In the genomic region with DNA sequence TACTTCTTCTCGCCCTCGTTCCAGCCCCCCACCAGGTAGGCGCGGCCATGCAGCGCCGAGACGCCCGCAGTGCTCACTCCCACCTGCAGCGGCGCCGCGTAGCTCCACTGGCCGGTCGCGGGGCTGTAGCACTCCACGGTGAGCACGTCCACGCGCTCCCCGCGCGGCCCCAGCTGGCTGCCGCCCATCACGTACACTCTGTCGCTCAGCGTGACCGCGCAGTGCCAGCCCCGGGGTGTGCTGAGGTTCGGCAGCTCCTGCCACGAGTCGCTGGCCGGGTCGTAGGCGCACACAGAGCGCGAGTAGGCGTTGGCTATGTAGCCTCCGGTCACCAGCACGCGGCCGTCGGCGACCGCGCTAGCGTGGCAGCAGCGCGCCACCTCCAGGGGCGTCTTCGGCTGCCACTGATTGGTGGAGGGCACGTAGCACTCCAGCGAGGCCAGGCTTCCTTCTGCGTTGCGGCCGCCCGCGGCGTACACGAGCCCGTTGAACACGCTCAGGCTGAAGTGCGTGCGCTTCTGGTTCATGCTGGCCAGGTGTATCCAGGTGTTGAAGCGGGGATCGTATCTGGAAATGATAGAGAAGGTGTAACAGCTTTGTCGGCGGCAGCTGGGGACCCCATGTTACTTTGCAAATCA, we compare ENCODE assay signal across 1 cellular context.
TF ChIP-seq lines count a peak whose summit lies in the region.

No MANE protein-coding gene starts in this region.

TF ChIP-seq in HEK293, 187 proteins besides CTCF, POLR2A, EP300 and RAD21 (continued from another document and continues in another):
- TF ChIP-seq, protein P1, sequence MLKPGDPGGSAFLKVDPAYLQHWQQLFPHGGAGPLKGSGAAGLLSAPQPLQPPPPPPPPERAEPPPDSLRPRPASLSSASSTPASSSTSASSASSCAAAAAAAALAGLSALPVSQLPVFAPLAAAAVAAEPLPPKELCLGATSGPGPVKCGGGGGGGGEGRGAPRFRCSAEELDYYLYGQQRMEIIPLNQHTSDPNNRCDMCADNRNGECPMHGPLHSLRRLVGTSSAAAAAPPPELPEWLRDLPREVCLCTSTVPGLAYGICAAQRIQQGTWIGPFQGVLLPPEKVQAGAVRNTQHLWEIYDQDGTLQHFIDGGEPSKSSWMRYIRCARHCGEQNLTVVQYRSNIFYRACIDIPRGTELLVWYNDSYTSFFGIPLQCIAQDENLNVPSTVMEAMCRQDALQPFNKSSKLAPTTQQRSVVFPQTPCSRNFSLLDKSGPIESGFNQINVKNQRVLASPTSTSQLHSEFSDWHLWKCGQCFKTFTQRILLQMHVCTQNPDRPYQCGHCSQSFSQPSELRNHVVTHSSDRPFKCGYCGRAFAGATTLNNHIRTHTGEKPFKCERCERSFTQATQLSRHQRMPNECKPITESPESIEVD (tag by site-specific recombination; IDR thresholded peaks at IDR 0.05) = no peak
- TF ChIP-seq, protein P2, sequence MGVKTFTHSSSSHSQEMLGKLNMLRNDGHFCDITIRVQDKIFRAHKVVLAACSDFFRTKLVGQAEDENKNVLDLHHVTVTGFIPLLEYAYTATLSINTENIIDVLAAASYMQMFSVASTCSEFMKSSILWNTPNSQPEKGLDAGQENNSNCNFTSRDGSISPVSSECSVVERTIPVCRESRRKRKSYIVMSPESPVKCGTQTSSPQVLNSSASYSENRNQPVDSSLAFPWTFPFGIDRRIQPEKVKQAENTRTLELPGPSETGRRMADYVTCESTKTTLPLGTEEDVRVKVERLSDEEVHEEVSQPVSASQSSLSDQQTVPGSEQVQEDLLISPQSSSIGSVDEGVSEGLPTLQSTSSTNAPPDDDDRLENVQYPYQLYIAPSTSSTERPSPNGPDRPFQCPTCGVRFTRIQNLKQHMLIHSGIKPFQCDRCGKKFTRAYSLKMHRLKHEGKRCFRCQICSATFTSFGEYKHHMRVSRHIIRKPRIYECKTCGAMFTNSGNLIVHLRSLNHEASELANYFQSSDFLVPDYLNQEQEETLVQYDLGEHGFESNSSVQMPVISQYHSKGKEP (tag by site-specific recombination; IDR thresholded peaks at IDR 0.05) = no peak
- TF ChIP-seq ZNF76 (tag by site-specific recombination; IDR thresholded peaks at IDR 0.05; ENCODE audit: borderline replicate concordance, low read depth) (0 out of 2 replicates have a peak, but pooled peaks have one; percentile 44), ZNF155 (tag by site-specific recombination; IDR thresholded peaks at IDR 0.05) (no peak), ZNF830 (tag by site-specific recombination; IDR thresholded peaks at IDR 0.05; ENCODE audit: low read depth) (no peak), ZNF658 (tag by site-specific recombination; IDR thresholded peaks at IDR 0.05) (no peak), KLF8 (tag by site-specific recombination; IDR thresholded peaks at IDR 0.05) (peak; percentile 64; the same call in 1 of the 2 replicates), MZF1 (tag by site-specific recombination; IDR thresholded peaks at IDR 0.05; ENCODE audit: borderline replicate concordance) (no peak), ZNF157 (tag by site-specific recombination; IDR thresholded peaks at IDR 0.05) (no peak), ZNF37A (tag by site-specific recombination; IDR thresholded peaks at IDR 0.05) (no peak), KLF16 (tag by site-specific recombination; IDR thresholded peaks at IDR 0.05) (peak; percentile 95), ZBTB7A (tag by site-specific recombination; IDR thresholded peaks at IDR 0.05; ENCODE audit: low read depth) (0 out of 2 replicates have a peak, but pooled peaks have one; percentile 49), ZNF747 (tag by site-specific recombination; IDR thresholded peaks at IDR 0.05) (no peak), ZNF16 (tag by site-specific recombination; IDR thresholded peaks at IDR 0.05; ENCODE audit: low read depth) (no peak), ZNF548 (tag by site-specific recombination; IDR thresholded peaks at IDR 0.05) (no peak), ZNF175 (tag by site-specific recombination; IDR thresholded peaks at IDR 0.05) (no peak), ZNF624 (tag by site-specific recombination; IDR thresholded peaks at IDR 0.05) (no peak), BCL11B (tag by site-specific recombination; IDR thresholded peaks at IDR 0.05; ENCODE audit: low read depth) (no peak), ZNF138 (tag by site-specific recombination; IDR thresholded peaks at IDR 0.05; ENCODE audit: borderline replicate concordance) (no peak), ZNF311 (tag by site-specific recombination; IDR thresholded peaks at IDR 0.05; ENCODE audit: borderline replicate concordance) (no peak), ZNF670 (tag by site-specific recombination; IDR thresholded peaks at IDR 0.05; ENCODE audit: low read depth) (no peak), ZNF391 (tag by site-specific recombination; IDR thresholded peaks at IDR 0.05; ENCODE audit: borderline replicate concordance, low read depth) (peak; percentile 79; the same call in 1 of the 2 replicates), YY1 (tag by site-specific recombination; IDR thresholded peaks at IDR 0.05) (peak; percentile 55; the same call in 1 of the 2 replicates), ZNF610 (tag by site-specific recombination; IDR thresholded peaks at IDR 0.05; ENCODE audit: borderline replicate concordance) (peak; percentile 35; the same call in 1 of the 2 replicates), ZNF146 (tag by site-specific recombination; IDR thresholded peaks at IDR 0.05) (no peak), ZFHX2 (tag by site-specific recombination; conservative IDR thresholded peaks at IDR 0.05) (peak; percentile 98), ZNF660 (tag by site-specific recombination; IDR thresholded peaks at IDR 0.05) (peak; percentile 36; the same call in 1 of the 2 replicates), OVOL3 (tag by site-specific recombination; IDR thresholded peaks at IDR 0.05) (0 out of 2 replicates have a peak, but pooled peaks have one; percentile 13), ZFP37 (tag by site-specific recombination; IDR thresholded peaks at IDR 0.05) (peak; percentile 74; the same call in 1 of the 2 replicates), ZEB2 (tag by site-specific recombination; IDR thresholded peaks at IDR 0.05) (peak; percentile 84), ZNF473 (tag by site-specific recombination; IDR thresholded peaks at IDR 0.05) (no peak), KLF7 (tag by site-specific recombination; IDR thresholded peaks at IDR 0.05; ENCODE audit: borderline replicate concordance) (peak; percentile 80), ZNF223 (tag by site-specific recombination; IDR thresholded peaks at IDR 0.05) (no peak), SP7 (tag by site-specific recombination; IDR thresholded peaks at IDR 0.05) (peak; percentile 64; the same call in 1 of the 2 replicates)
- TF ChIP-seq, protein P3, sequence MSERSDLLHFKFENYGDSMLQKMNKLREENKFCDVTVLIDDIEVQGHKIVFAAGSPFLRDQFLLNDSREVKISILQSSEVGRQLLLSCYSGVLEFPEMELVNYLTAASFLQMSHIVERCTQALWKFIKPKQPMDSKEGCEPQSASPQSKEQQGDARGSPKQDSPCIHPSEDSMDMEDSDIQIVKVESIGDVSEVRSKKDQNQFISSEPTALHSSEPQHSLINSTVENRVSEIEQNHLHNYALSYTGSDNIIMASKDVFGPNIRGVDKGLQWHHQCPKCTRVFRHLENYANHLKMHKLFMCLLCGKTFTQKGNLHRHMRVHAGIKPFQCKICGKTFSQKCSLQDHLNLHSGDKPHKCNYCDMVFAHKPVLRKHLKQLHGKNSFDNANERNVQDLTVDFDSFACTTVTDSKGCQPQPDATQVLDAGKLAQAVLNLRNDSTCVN (tag by site-specific recombination; optimal IDR thresholded peaks at IDR 0.05) = peak; percentile 100
- TF ChIP-seq, protein P4, sequence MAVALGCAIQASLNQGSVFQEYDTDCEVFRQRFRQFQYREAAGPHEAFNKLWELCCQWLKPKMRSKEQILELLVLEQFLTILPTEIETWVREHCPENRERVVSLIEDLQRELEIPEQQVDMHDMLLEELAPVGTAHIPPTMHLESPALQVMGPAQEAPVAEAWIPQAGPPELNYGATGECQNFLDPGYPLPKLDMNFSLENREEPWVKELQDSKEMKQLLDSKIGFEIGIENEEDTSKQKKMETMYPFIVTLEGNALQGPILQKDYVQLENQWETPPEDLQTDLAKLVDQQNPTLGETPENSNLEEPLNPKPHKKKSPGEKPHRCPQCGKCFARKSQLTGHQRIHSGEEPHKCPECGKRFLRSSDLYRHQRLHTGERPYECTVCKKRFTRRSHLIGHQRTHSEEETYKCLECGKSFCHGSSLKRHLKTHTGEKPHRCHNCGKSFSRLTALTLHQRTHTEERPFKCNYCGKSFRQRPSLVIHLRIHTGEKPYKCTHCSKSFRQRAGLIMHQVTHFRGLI (tag by site-specific recombination; IDR thresholded peaks at IDR 0.05) = 0 out of 2 replicates have a peak, but pooled peaks have one; percentile 13
- TF ChIP-seq, protein P5, sequence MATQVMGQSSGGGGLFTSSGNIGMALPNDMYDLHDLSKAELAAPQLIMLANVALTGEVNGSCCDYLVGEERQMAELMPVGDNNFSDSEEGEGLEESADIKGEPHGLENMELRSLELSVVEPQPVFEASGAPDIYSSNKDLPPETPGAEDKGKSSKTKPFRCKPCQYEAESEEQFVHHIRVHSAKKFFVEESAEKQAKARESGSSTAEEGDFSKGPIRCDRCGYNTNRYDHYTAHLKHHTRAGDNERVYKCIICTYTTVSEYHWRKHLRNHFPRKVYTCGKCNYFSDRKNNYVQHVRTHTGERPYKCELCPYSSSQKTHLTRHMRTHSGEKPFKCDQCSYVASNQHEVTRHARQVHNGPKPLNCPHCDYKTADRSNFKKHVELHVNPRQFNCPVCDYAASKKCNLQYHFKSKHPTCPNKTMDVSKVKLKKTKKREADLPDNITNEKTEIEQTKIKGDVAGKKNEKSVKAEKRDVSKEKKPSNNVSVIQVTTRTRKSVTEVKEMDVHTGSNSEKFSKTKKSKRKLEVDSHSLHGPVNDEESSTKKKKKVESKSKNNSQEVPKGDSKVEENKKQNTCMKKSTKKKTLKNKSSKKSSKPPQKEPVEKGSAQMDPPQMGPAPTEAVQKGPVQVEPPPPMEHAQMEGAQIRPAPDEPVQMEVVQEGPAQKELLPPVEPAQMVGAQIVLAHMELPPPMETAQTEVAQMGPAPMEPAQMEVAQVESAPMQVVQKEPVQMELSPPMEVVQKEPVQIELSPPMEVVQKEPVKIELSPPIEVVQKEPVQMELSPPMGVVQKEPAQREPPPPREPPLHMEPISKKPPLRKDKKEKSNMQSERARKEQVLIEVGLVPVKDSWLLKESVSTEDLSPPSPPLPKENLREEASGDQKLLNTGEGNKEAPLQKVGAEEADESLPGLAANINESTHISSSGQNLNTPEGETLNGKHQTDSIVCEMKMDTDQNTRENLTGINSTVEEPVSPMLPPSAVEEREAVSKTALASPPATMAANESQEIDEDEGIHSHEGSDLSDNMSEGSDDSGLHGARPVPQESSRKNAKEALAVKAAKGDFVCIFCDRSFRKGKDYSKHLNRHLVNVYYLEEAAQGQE (tag by site-specific recombination; IDR thresholded peaks at IDR 0.05) = peak; percentile 16; the same call in 1 of the 2 replicates
- TF ChIP-seq, protein P6, sequence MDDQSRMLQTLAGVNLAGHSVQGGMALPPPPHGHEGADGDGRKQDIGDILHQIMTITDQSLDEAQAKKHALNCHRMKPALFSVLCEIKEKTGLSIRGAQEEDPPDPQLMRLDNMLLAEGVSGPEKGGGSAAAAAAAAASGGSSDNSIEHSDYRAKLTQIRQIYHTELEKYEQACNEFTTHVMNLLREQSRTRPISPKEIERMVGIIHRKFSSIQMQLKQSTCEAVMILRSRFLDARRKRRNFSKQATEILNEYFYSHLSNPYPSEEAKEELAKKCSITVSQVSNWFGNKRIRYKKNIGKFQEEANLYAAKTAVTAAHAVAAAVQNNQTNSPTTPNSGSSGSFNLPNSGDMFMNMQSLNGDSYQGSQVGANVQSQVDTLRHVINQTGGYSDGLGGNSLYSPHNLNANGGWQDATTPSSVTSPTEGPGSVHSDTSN (CRISPR knock-in tag; IDR thresholded peaks at IDR 0.05) = peak; percentile 95
- TF ChIP-seq, protein P7, sequence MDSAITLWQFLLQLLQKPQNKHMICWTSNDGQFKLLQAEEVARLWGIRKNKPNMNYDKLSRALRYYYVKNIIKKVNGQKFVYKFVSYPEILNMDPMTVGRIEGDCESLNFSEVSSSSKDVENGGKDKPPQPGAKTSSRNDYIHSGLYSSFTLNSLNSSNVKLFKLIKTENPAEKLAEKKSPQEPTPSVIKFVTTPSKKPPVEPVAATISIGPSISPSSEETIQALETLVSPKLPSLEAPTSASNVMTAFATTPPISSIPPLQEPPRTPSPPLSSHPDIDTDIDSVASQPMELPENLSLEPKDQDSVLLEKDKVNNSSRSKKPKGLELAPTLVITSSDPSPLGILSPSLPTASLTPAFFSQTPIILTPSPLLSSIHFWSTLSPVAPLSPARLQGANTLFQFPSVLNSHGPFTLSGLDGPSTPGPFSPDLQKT (IDR thresholded peaks at IDR 0.05; ENCODE audit: borderline replicate concordance, low read depth, low read length) = no peak
- TF ChIP-seq, protein P8, sequence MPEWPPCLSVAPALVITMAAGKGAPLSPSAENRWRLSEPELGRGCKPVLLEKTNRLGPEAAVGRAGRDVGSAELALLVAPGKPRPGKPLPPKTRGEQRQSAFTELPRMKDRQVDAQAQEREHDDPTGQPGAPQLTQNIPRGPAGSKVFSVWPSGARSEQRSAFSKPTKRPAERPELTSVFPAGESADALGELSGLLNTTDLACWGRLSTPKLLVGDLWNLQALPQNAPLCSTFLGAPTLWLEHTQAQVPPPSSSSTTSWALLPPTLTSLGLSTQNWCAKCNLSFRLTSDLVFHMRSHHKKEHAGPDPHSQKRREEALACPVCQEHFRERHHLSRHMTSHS (tag by site-specific recombination; IDR thresholded peaks at IDR 0.05) = no peak
- TF ChIP-seq, protein P9, sequence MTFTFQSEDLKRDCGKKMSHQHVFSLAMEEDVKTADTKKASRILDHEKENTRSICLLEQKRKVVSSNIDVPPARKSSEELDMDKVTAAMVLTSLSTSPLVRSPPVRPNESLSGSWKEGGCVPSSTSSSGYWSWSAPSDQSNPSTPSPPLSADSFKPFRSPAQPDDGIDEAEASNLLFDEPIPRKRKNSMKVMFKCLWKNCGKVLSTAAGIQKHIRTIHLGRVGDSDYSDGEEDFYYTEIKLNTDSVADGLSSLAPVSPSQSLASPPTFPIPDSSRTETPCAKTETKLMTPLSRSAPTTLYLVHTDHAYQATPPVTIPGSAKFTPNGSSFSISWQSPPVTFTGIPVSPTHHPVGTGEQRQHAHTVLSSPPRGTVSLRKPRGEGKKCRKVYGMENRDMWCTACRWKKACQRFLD (tag by site-specific recombination; IDR thresholded peaks at IDR 0.05) = no peak
- TF ChIP-seq, protein P10, sequence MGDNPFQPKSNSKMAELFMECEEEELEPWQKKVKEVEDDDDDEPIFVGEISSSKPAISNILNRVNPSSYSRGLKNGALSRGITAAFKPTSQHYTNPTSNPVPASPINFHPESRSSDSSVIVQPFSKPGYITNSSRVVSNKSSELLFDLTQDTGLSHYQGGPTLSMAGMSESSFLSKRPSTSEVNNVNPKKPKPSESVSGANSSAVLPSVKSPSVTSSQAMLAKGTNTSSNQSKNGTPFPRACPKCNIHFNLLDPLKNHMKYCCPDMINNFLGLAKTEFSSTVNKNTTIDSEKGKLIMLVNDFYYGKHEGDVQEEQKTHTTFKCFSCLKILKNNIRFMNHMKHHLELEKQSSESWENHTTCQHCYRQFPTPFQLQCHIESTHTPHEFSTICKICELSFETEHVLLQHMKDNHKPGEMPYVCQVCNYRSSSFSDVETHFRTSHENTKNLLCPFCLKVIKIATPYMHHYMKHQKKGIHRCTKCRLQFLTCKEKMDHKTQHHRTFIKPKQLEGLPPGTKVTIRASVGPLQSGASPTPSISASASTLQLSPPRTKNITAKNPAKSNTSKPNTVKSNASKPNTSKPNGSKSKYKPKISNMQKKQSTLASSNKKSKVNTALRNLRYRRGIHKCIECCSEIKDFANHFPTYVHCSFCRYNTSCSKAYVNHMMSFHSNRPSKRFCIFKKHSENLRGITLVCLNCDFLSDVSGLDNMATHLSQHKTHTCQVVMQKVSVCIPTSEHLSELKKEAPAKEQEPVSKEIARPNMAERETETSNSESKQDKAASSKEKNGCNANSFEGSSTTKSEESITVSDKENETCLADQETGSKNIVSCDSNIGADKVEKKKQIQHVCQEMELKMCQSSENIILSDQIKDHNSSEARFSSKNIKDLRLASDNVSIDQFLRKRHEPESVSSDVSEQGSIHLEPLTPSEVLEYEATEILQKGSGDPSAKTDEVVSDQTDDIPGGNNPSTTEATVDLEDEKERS (tag by site-specific recombination; IDR thresholded peaks at IDR 0.05) = no peak
